16 cellular contexts compared by ENCODE assay signal in genomic region chr3:49607105-49607591, GRCh38. TPM values are rescaled to one million over a fixed set of nuclear protein-coding genes. Genes with fewer than 3 reads are reported as not detected.
A peak's percentile ranks its signal among the peaks of the same experiment; 100 is the strongest.
DNase-seq lines count a peak whose midpoint lies in the region; ATAC-seq, FAIRE-seq and TF ChIP-seq lines count a peak whose summit lies in the region.
"Had no signal": no experiment of that assay in that cellular context is flagged by ENCODE, and none has a peak within 500 bp of the region (broad histone marks: within the 10 kb centered on the region; RNA-seq: fewer than 3 reads in every experiment).

No MANE protein-coding gene starts in this region.

- RAD21 ChIA-PET in GM12878 (lab: Charles Lee; ENCODE audit: unreplicated experiment): no interaction called here

- H3K9me3 ChIP-seq in GM12878 (replicated peaks; ENCODE audit: control insufficient read depth, insufficient read depth, low read length) (no peaks in the 10 kb centered on the region), right cardiac atrium (ENCODE audit: control insufficient read depth, low read length) (no peaks in the 10 kb centered on the region), stomach (no peaks in the 10 kb centered on the region), SJCRH30 (replicated peaks) (no peaks in the 10 kb centered on the region)

- H3K36me3 ChIP-seq in GM12878 (ENCODE audit: control insufficient read depth in 2 of 2, insufficient read depth in 2 of 2, low read length in 1 of 2) (no peaks in the 10 kb centered on the region), stomach (no peaks in the 10 kb centered on the region), SJCRH30 (no peaks in the 10 kb centered on the region)

- TF ChIP-seq CTCF in GM12878 (IDR thresholded peaks at IDR 0.05 in 2 of 3, conservative IDR thresholded peaks at IDR 0.05 in 1 of 3; ENCODE audit: control insufficient read depth in 2 of 3, extremely low read depth in 1 of 3, insufficient read depth in 1 of 3, low read depth in 3 of 3, low read length in 3 of 3): no peak
- TF ChIP-seq CTCF in stomach (IDR thresholded peaks at IDR 0.05): no peak

- no peak for TF ChIP-seq EP300 in GM12878 (IDR thresholded peaks at IDR 0.05; ENCODE audit: borderline replicate concordance in 1 of 2, control insufficient read depth in 1 of 2, low read depth in 2 of 2, low read length in 2 of 2)
- no peak for TF ChIP-seq EP300 in stomach (IDR thresholded peaks at IDR 0.05)

- no peak overlapping the region for H3K4me2 ChIP-seq in GM12878 (ENCODE audit: control insufficient read depth, insufficient read depth)

- POLR2A ChIA-PET in GM12878 (lab: Charles Lee): no interaction called here

- H3K4me1 ChIP-seq in GM12878 (ENCODE audit: control insufficient read depth, insufficient read depth, low read length) (no peaks in the 10 kb centered on the region), right cardiac atrium (ENCODE audit: control insufficient read depth, insufficient read depth, low read length) (peaks cover 5% of the 10 kb centered on the region), stomach (peaks cover 0 to 12% (median 5%) of the 10 kb centered on the region in 4 donors), SJCRH30 (no peaks in the 10 kb centered on the region)

- FAIRE-seq in GM12878 (lab: Jason Lieb, UNC): no peak
- FAIRE-seq: colon had no signal

- H2AFZ ChIP-seq in GM12878 (ENCODE audit: control insufficient read depth, low read depth, low read length): no peak overlapping the region

- no peak overlapping the region for H3K27ac ChIP-seq in GM12878 (ENCODE audit: control insufficient read depth, insufficient read depth)
- H3K27ac ChIP-seq in right cardiac atrium (ENCODE audit: low read length): no peak overlapping the region
- H3K27ac ChIP-seq in stomach: no peak overlapping the region
- no peak overlapping the region for H3K27ac ChIP-seq in SJCRH30

- SMC1A ChIA-PET in GM12878 (lab: Charles Lee; ENCODE audit: uncharacterized antibody, unreplicated experiment): no interaction called here

- DNase-seq in HT1080 (ENCODE audit: low read depth): peak; percentile 30
- DNase-seq in GM12878 (ENCODE audit: low read depth, low spot score): no peak
- DNase-seq in right cardiac atrium: no peak
- peak; percentile 34 for DNase-seq in stomach
- DNase-seq in DMS79 (lab: John Stamatoyannopoulos, UW): no peak
- no peak for DNase-seq in GDM1 (lab: John Stamatoyannopoulos, UW)
- no peak for DNase-seq in AG08396 (ENCODE audit: low spot score)
- DNase-seq in SJCRH30: no peak
- DNase-seq: activated naive CD4-positive, alpha-beta T cell treated with anti-CD3 and anti-CD28 coated beads, Interleukin-2, amount 50 U/mL, for 16 hours; CD8-positive, alpha-beta memory T cell; naive B cell; NCI-H1092 treated with DMSO at 0.1 percent for 48 hours; NCI-H510A treated with DMSO at 0.1 percent for 48 hours; stimulated activated naive CD8-positive, alpha-beta T cell treated with anti-CD3 and anti-CD28 coated beads, Interleukin-15, amount 100 ng/mL, for 72 hours; T-helper 9 cell had no signal

- H3K4me3 ChIP-seq in GM12878 (no peak overlapping the region), right cardiac atrium (ENCODE audit: low read length) (no peak overlapping the region), stomach (no peak overlapping the region), SJCRH30 (no peak overlapping the region)

- ATAC-seq in GM12878 (peak; percentile 14; the same call in 1 of the 3 replicates), right cardiac atrium (peak; percentile 56 to 57)

- TF ChIP-seq POLR2A in GM12878 (IDR thresholded peaks at IDR 0.05; ENCODE audit: low read depth, low read length) (no peak), stomach (IDR thresholded peaks at IDR 0.05) (no peak)

- BruUV-seq in GM12878 (replicated peaks; lab: Mats Ljungman, UMichigan): no TSS peak

- in situ Hi-C loops in GM12878 (cut with MboI): no loop called here

- 33% methylated on average over 3 of the region's 3 CpGs for WGBS in GM12878 (ENCODE audit: insufficient coverage, insufficient replicate concordance, low lambda C conversion rate, missing lambda C conversion rate)
- 55% methylated on average over 3 of the region's 3 CpGs for WGBS in right cardiac atrium
- WGBS in stomach, 5 donors: 57 to 71% (median 62%) methylated on average over 3 of the region's 3 CpGs

- no peak for TF ChIP-seq RAD21 in GM12878 (IDR thresholded peaks at IDR 0.05; ENCODE audit: insufficient read depth, low read depth, low read length)

- H4K20me1 ChIP-seq in GM12878 (ENCODE audit: control insufficient read depth, insufficient read depth): no peaks in the 10 kb centered on the region

- intact Hi-C loops in GM12878 (cut with micrococcal nuclease; ENCODE audit: unreplicated experiment): no loop called here
- intact Hi-C loops in right cardiac atrium (cut with DNase I): no loop called here
- intact Hi-C loops in stomach (cut with DNase I; ENCODE audit: low total_unique reads): no loop called here

- no peak overlapping the region for H3K9ac ChIP-seq in GM12878 (ENCODE audit: control insufficient read depth, insufficient read depth, low read length)

- H3K79me2 ChIP-seq in GM12878 (ENCODE audit: control insufficient read depth, insufficient read depth, low read length): no peaks in the 10 kb centered on the region

- 0 out of 4 replicates have a peak, but pooled peaks cover 0 to 3% of the 10 kb centered on the region in 2 experiments for H3K27me3 ChIP-seq in GM12878 (replicated peaks in 1 of 2; ENCODE audit: control insufficient read depth in 2 of 2, insufficient read depth in 2 of 2, low read length in 1 of 2)
- no peaks in the 10 kb centered on the region for H3K27me3 ChIP-seq in right cardiac atrium (ENCODE audit: control insufficient read depth, insufficient read depth)
- no peaks in the 10 kb centered on the region for H3K27me3 ChIP-seq in stomach
- H3K27me3 ChIP-seq in SJCRH30: no peaks in the 10 kb centered on the region

- CTCF ChIA-PET in GM12878 (lab: Yijun Ruan, JAX): no interaction called here

TF ChIP-seq in GM12878, 131 proteins besides CTCF, POLR2A, EP300 and RAD21 (continues in another document):
- TF ChIP-seq ESRRA (IDR thresholded peaks at IDR 0.05; ENCODE audit: low read length) (no peak), PML (IDR thresholded peaks at IDR 0.05; ENCODE audit: low read length) (no peak), USF1 (IDR thresholded peaks at IDR 0.05; ENCODE audit: borderline replicate concordance, extremely low read length, insufficient read depth, low read depth, low read length) (no peak), SKIL (IDR thresholded peaks at IDR 0.05; ENCODE audit: low read depth, poor library complexity, severe bottlenecking) (no peak), HDGF (IDR thresholded peaks at IDR 0.05) (no peak), JUND (IDR thresholded peaks at IDR 0.05; ENCODE audit: low read depth, low read length) (no peak), ZNF384 (IDR thresholded peaks at IDR 0.05; ENCODE audit: borderline replicate concordance, low read depth, low read length) (no peak)

RNA-seq across cellular contexts. Expression of gene BSN, which starts 52.9 kb away (rescaled TPM):
- 0.07 and 0.18 TPM in 2 replicates for total RNA-seq in HT1080 (2014; rRNA removed; shearing (Covaris generic))
- 0.05 and 0.07 TPM in 2 replicates for polyA plus RNA-seq in HT1080 (2015; cell fraction: cytosol; rRNA removed)
- polyA plus RNA-seq in HT1080 (2015; cell fraction: nucleus; rRNA removed): 0.10 and 0.27 TPM in 2 replicates
- 0.58 and 0.88 TPM in 2 replicates for total RNA-seq in GM12878 (2013; cell fraction: nucleolus; rRNA removed)
- total RNA-seq in GM12878 (2014; rRNA removed) (0.05 and 0.06 TPM in 2 replicates), GM12878 (2014; rRNA removed; fragmentation: Illumina TruSeq; extraction: Trizol) (0.05 and 0.09 TPM in 2 replicates), GM12878 (2021) (0.11 and 0.15 TPM in 2 replicates), right cardiac atrium (1 to 10 TPM in 1 of 4 donors, under 1 TPM in 3; 0.25 to 1.4 (median 0.39) TPM), stomach (1 to 10 TPM in 3 of 5 donors, under 1 TPM in 1, not detected in 1; 0.37 to 4.5 (median 1.5) TPM)
- 0.01 TPM for polyA plus RNA-seq in GM12878 (2011; ENCODE audit: low read depth)
- polyA plus RNA-seq in GM12878 (2011; rRNA removed) (0.01 and 0.03 TPM in 2 replicates), GM12878 (2014; fragmentation: Illumina TruSeq; extraction: Trizol) (0.03 TPM in 1 of 2 replicates, not detected in the other), GM12878 (2014; fragmentation: Nextera tagmentation; extraction: Ambion mirVana) (under 1 TPM in 1 of 2 experiments, not detected in 1; under 0.01 TPM), GM12878 (2014; rRNA removed) (0.05 and 0.24 TPM in 2 replicates), GM12878 (2016; fragmentation: Nextera tagmentation; extraction: Ambion mirVana) (under 1 TPM; 0.01 to 0.19 TPM), right cardiac atrium (0.38 TPM), stomach (under 1 TPM in 2 of 3 donors, not detected in 1; 0.03 to 0.06 TPM)
- polyA plus RNA-seq in GM12878 (2011; cell fraction: cytosol; rRNA removed): 0.03 and 0.05 TPM in 2 replicates
- polyA plus RNA-seq in GM12878 (2011; cell fraction: nucleus; rRNA removed): 0.12 and 0.22 TPM in 2 replicates
- polyA plus RNA-seq in GM12878 (2012): 0.04 and 0.06 TPM in 2 replicates
- polyA minus RNA-seq in GM12878 (2011; rRNA and poly(A)+ RNA removed): 0.10 and 0.73 TPM in 2 replicates
- polyA minus RNA-seq in GM12878 (2011; cell fraction: cytosol; rRNA and poly(A)+ RNA removed): 0.10 TPM in 1 of 2 replicates, not detected in the other
- polyA minus RNA-seq in GM12878 (2011; cell fraction: nucleus; rRNA and poly(A)+ RNA removed): 0.12 and 0.19 TPM in 2 replicates
- 0.08 and 0.14 TPM in 2 replicates for total RNA-seq in SJCRH30 (2014; rRNA removed; shearing (Covaris generic))
- polyA plus RNA-seq: CD8-positive, alpha-beta memory T cell had no signal

Comparison
In these comparisons a context has a peak if more than half of its experiments do, and no peak if none do; other contexts are left out.
1. DNase-seq: peak in HT1080 (single experiment) and stomach (single experiment); none in GM12878 (single experiment), right cardiac atrium (0 of 3), DMS79 (single experiment), GDM1 (single experiment), AG08396 (single experiment) and SJCRH30 (0 of 2).